Comparison of ENCODE assay signal across 20 cellular contexts in genomic region chr2:181468313-181468712, GRCh38. TPM values are rescaled to one million over a fixed set of nuclear protein-coding genes. Genes with fewer than 3 reads are reported as not detected.
DNase-seq lines count a peak whose midpoint lies in the region.
"Had no signal": no experiment of that assay in that cellular context is flagged by ENCODE, and none has a peak within 500 bp of the region (broad histone marks: within the 10 kb centered on the region; RNA-seq: fewer than 3 reads in every experiment).

No MANE protein-coding gene starts in this region.

- H4K20me1 ChIP-seq in BLaER1 treated with 17β-estradiol and CSF1 and Interleukin-3, amounts not matched to agents 10 nM and 100 nM = peaks cover 66 to 97% (median 92%) of the 10 kb centered on the region in 11 experiments

- DNase-seq in CD4-positive, alpha-beta memory T cell = no peak
- DNase-seq in activated CD4-positive, alpha-beta memory T cell treated with anti-CD3 and anti-CD28 coated beads, Interleukin-2, amount 10 ng/mL, durations not matched to agents 7 days and 5 days = no peak
- peak; percentile 18 for DNase-seq in iris pigment epithelial cell (ENCODE audit: low read depth)
- no peak for DNase-seq in Ammon's horn (ENCODE audit: low spot score)
- DNase-seq in cortex of kidney (lab: John Stamatoyannopoulos, UW) = no peak
- no peak for DNase-seq in NOMO-1 treated with dmso at 0.1 percent for 144 hours (lab: John Stamatoyannopoulos, UW; ENCODE audit: unreplicated experiment)
- DNase-seq: activated effector memory CD4-positive, alpha-beta T cell treated with Interleukin-2 at 50 U/mL for 16 hours; body of pancreas; DMS79 treated with DMSO at 0.1 percent for 48 hours; left lung; NCI-H1092 treated with DMSO at 0.1 percent for 48 hours; NCI-H2081 treated with DMSO at 0.1 percent for 48 hours had no signal

- H3K4me1 ChIP-seq in BLaER1 treated with 17β-estradiol and CSF1 and Interleukin-3, amounts not matched to agents 10 nM and 100 nM = peaks cover 63 to 89% (median 81%) of the 10 kb centered on the region in 10 experiments
- peaks cover 89% of the 10 kb centered on the region for H3K4me1 ChIP-seq in CD4-positive, alpha-beta memory T cell (ENCODE audit: insufficient read depth, low read length)
- H3K4me1 ChIP-seq: body of pancreas, parathyroid adenoma, tibial nerve had no signal

- POLR2A ChIA-PET in CD4-positive, alpha-beta memory T cell (lab: Charles Lee; ENCODE audit: partially characterized antibody) = interaction anchor here (0.5 to 7.2 kb wide), 7 partner anchors 9 to 345 kb away, joined by 3 to 111 read pairs (median 3); partner anchors contain the start of gene ITGA4
- POLR2A ChIA-PET in activated CD4-positive, alpha-beta memory T cell treated with anti-CD3 and anti-CD28 coated beads, Interleukin-2, amount 10 ng/mL, durations not matched to agents 7 days and 5 days (lab: Charles Lee) = interaction anchor here (0.9 to 4.1 kb wide), 5 partner anchors 11 to 343 kb away, joined by 3 to 75 read pairs (median 4); partner anchors contain the start of gene ITGA4

- peak overlapping the region in 8 of 11 experiments; percentile 4 to 85 (median 28); a peak in 8 of 22 replicates for H3K4me2 ChIP-seq in BLaER1 treated with 17β-estradiol and CSF1 and Interleukin-3, amounts not matched to agents 10 nM and 100 nM
- H3K4me2 ChIP-seq: KMS-11 had no signal

- H3K9me3 ChIP-seq in BLaER1 treated with 17β-estradiol and CSF1 and Interleukin-3, amounts not matched to agents 10 nM and 100 nM (replicated peaks in 1 of 11) = peaks cover 0 to 7% (median 0%) of the 10 kb centered on the region in 11 experiments; a peak in 5 of 22 replicates
- no peaks in the 10 kb centered on the region for H3K9me3 ChIP-seq in CD4-positive, alpha-beta memory T cell (ENCODE audit: control insufficient read depth in 1 of 2, low read length in 2 of 2)
- H3K9me3 ChIP-seq: HAP-1, left lung, tibial nerve had no signal

- peak overlapping the region in 6 of 8 donors; percentile 32 to 77 (median 66) for H3K4me3 Mint-ChIP-seq in CD4-positive, alpha-beta memory T cell
- H3K4me3 Mint-ChIP-seq in activated CD4-positive, alpha-beta memory T cell treated with anti-CD3 and anti-CD28 coated beads, Interleukin-2, amount 10 ng/mL, durations not matched to agents 7 days and 5 days = no peak overlapping the region
- H3K4me3 Mint-ChIP-seq: CD14-positive monocyte; dendritic cell treated with granulocyte-macrophage colony-stimulating factor and Interleukin-4, amounts not matched to agents 40 ng/mL and 50 ng/mL, for 4 days had no signal

- peaks cover 63 to 69% of the 10 kb centered on the region in 2 donors for H3K36me3 Mint-ChIP-seq in CD4-positive, alpha-beta memory T cell
- H3K36me3 Mint-ChIP-seq in activated CD4-positive, alpha-beta memory T cell treated with anti-CD3 and anti-CD28 coated beads, Interleukin-2, amount 10 ng/mL, durations not matched to agents 7 days and 5 days (ENCODE audit: low read depth) = peaks cover 84% of the 10 kb centered on the region

- no peaks in the 10 kb centered on the region for H3K27me3 ChIP-seq in BLaER1 treated with 17β-estradiol and CSF1 and Interleukin-3, amounts not matched to agents 10 nM and 100 nM
- H3K27me3 ChIP-seq in CD4-positive, alpha-beta memory T cell (ENCODE audit: insufficient read depth, low read length) = no peaks in the 10 kb centered on the region
- H3K27me3 ChIP-seq: body of pancreas, left lung, tibial nerve had no signal

- intact Hi-C loops in CD4-positive, alpha-beta memory T cell (cut with micrococcal nuclease) = loop anchor here (5.0 kb wide), 1 partner anchor 249 kb away; no protein-coding TSS in a partner anchor

- peaks cover 63 to 91% (median 71%) of the 10 kb centered on the region in 4 donors for H3K4me1 Mint-ChIP-seq in CD4-positive, alpha-beta memory T cell
- peaks cover 90% of the 10 kb centered on the region for H3K4me1 Mint-ChIP-seq in activated CD4-positive, alpha-beta memory T cell treated with anti-CD3 and anti-CD28 coated beads, Interleukin-2, amount 10 ng/mL, durations not matched to agents 7 days and 5 days

- no peaks in the 10 kb centered on the region for H3K9me3 Mint-ChIP-seq in CD4-positive, alpha-beta memory T cell
- peaks cover 1% of the 10 kb centered on the region for H3K9me3 Mint-ChIP-seq in activated CD4-positive, alpha-beta memory T cell treated with anti-CD3 and anti-CD28 coated beads, Interleukin-2, amount 10 ng/mL, durations not matched to agents 7 days and 5 days
- H3K9me3 Mint-ChIP-seq: CD14-positive monocyte; dendritic cell treated with granulocyte-macrophage colony-stimulating factor and Interleukin-4, amounts not matched to agents 40 ng/mL and 50 ng/mL, for 4 days had no signal

- CTCF ChIA-PET in CD4-positive, alpha-beta memory T cell (lab: Charles Lee; ENCODE audit: partially characterized antibody) = interaction anchor here (1.2 to 3.9 kb wide), 9 partner anchors 10 to 370 kb away, joined by 3 to 50 read pairs (median 15); partner anchors contain the start of gene ITGA4
- CTCF ChIA-PET in activated CD4-positive, alpha-beta memory T cell treated with anti-CD3 and anti-CD28 coated beads, Interleukin-2, amount 10 ng/mL, durations not matched to agents 7 days and 5 days (lab: Charles Lee) = interaction anchor here (0.9 to 4.2 kb wide), 7 partner anchors 10 to 363 kb away, joined by 3 to 69 read pairs (median 12); partner anchors contain the start of gene ITGA4

- no peaks in the 10 kb centered on the region for H3K27me3 Mint-ChIP-seq in CD4-positive, alpha-beta memory T cell
- no peaks in the 10 kb centered on the region for H3K27me3 Mint-ChIP-seq in activated CD4-positive, alpha-beta memory T cell treated with anti-CD3 and anti-CD28 coated beads, Interleukin-2, amount 10 ng/mL, durations not matched to agents 7 days and 5 days
- H3K27me3 Mint-ChIP-seq: dendritic cell treated with granulocyte-macrophage colony-stimulating factor and Interleukin-4, amounts not matched to agents 40 ng/mL and 50 ng/mL, for 4 days had no signal

- no peak overlapping the region for H3K9ac ChIP-seq in BLaER1 treated with 17β-estradiol and CSF1 and Interleukin-3, amounts not matched to agents 10 nM and 100 nM
- H3K9ac ChIP-seq: KMS-11, parathyroid adenoma had no signal

- peaks cover 15 to 96% (median 83%) of the 10 kb centered on the region in 11 experiments; a peak in 21 of 22 replicates for H3K36me3 ChIP-seq in BLaER1 treated with 17β-estradiol and CSF1 and Interleukin-3, amounts not matched to agents 10 nM and 100 nM
- peaks cover 15% of the 10 kb centered on the region for H3K36me3 ChIP-seq in CD4-positive, alpha-beta memory T cell (ENCODE audit: insufficient read depth, low read length)
- H3K36me3 ChIP-seq: HAP-1, left lung, tibial nerve had no signal

- H3K27ac Mint-ChIP-seq in CD4-positive, alpha-beta memory T cell = peak overlapping the region; percentile 87 to 96 (median 93)
- peak overlapping the region; percentile 41 for H3K27ac Mint-ChIP-seq in activated CD4-positive, alpha-beta memory T cell treated with anti-CD3 and anti-CD28 coated beads, Interleukin-2, amount 10 ng/mL, durations not matched to agents 7 days and 5 days
- H3K27ac Mint-ChIP-seq: dendritic cell treated with granulocyte-macrophage colony-stimulating factor and Interleukin-4, amounts not matched to agents 40 ng/mL and 50 ng/mL, for 4 days had no signal

- H3K4me3 ChIP-seq in BLaER1 treated with 17β-estradiol and CSF1 and Interleukin-3, amounts not matched to agents 10 nM and 100 nM = no peak overlapping the region
- H3K4me3 ChIP-seq in CD4-positive, alpha-beta memory T cell (ENCODE audit: low read length in 2 of 2) = no peak overlapping the region
- H3K4me3 ChIP-seq: body of pancreas, HAP-1, left lung, tibial nerve had no signal

- H3K27ac ChIP-seq in BLaER1 treated with 17β-estradiol and CSF1 and Interleukin-3, amounts not matched to agents 10 nM and 100 nM = no peak overlapping the region
- peak overlapping the region; percentile 56 for H3K27ac ChIP-seq in CD4-positive, alpha-beta memory T cell (ENCODE audit: low read depth, low read length)
- H3K27ac ChIP-seq: body of pancreas, epithelial cell of prostate, KMS-11, left lung, parathyroid adenoma, tibial nerve had no signal

RNA-seq across cellular contexts. Expression of gene ITGA4, which starts 11.1 kb away (rescaled TPM):
- 100 to 1,000 TPM; 278 to 297 TPM for total RNA-seq in CD4-positive, alpha-beta memory T cell
- polyA plus RNA-seq in CD4-positive, alpha-beta memory T cell = 100 to 1,000 TPM; 219 to 256 TPM
- total RNA-seq in activated CD4-positive, alpha-beta memory T cell treated with anti-CD3 and anti-CD28 coated beads, Interleukin-2, amount 10 ng/mL, durations not matched to agents 7 days and 5 days = 100 to 1,000 TPM; 252 to 265 TPM
